Comparison of ENCODE assay signal across 12 cellular contexts in genomic region chr1:235920596-235921375, GRCh38. TPM values are rescaled to one million over a fixed set of nuclear protein-coding genes. Genes with fewer than 3 reads are reported as not detected.
DNase-seq lines count a peak whose midpoint lies in the region; TF ChIP-seq lines count a peak whose summit lies in the region.
"Had no signal": no experiment of that assay in that cellular context is flagged by ENCODE, and none has a peak within 500 bp of the region (broad histone marks: within the 10 kb centered on the region; RNA-seq: fewer than 3 reads in every experiment).

No MANE protein-coding gene starts in this region.

- no peaks in the 10 kb centered on the region for H3K9me2 ChIP-seq in GM23248 (ENCODE audit: insufficient read depth)

- peak overlapping the region; percentile 29; the same call in 1 of the 2 replicates for H3K9ac ChIP-seq in GM23248
- no peak overlapping the region for H3K9ac ChIP-seq in iPS-20b (ENCODE audit: low read depth, low read length)
- H3K9ac ChIP-seq in subcutaneous abdominal adipose tissue (ENCODE audit: low read length in 5 of 5), result no peak overlapping the region

- no peak overlapping the region for H3K4me3 ChIP-seq in GM23248
- no peak overlapping the region for H3K4me3 ChIP-seq in WERI-Rb-1 (ENCODE audit: low read depth, low read length)
- H3K4me3 ChIP-seq in iPS-20b (ENCODE audit: low read length), result peak overlapping the region; percentile 41; the same call in 1 of the 2 replicates
- H3K4me3 ChIP-seq in subcutaneous abdominal adipose tissue (ENCODE audit: low read depth in 1 of 5, low read length in 5 of 5), result no peak overlapping the region

- no peaks in the 10 kb centered on the region for H3K36me3 ChIP-seq in GM23248 (ENCODE audit: low read depth)
- no peaks in the 10 kb centered on the region for H3K36me3 ChIP-seq in WERI-Rb-1
- no peaks in the 10 kb centered on the region for H3K36me3 ChIP-seq in iPS-20b (ENCODE audit: insufficient read depth, low read depth, low read length)
- H3K36me3 ChIP-seq in subcutaneous abdominal adipose tissue (ENCODE audit: control insufficient read depth in 5 of 5, insufficient read depth in 5 of 5, low read length in 5 of 5), result no peaks in the 10 kb centered on the region

- no peaks in the 10 kb centered on the region for H3K27me3 ChIP-seq in GM23248 (replicated peaks; ENCODE audit: insufficient read depth)
- no peaks in the 10 kb centered on the region for H3K27me3 ChIP-seq in WERI-Rb-1 (ENCODE audit: insufficient read depth, low read depth, severe bottlenecking)
- H3K27me3 ChIP-seq in iPS-20b (ENCODE audit: insufficient read depth, low read length), result peaks cover 56% of the 10 kb centered on the region
- no peaks in the 10 kb centered on the region for H3K27me3 ChIP-seq in subcutaneous abdominal adipose tissue (ENCODE audit: control insufficient read depth in 5 of 5, insufficient read depth in 4 of 5, low read length in 5 of 5)

- no peaks in the 10 kb centered on the region for H4K20me1 ChIP-seq in GM23248 (ENCODE audit: insufficient read depth)

- peaks cover 31% of the 10 kb centered on the region for H3F3A ChIP-seq in GM23248 (ENCODE audit: insufficient read depth)

- TF ChIP-seq CTCF in WERI-Rb-1 (IDR thresholded peaks at IDR 0.05; ENCODE audit: low read depth, low read length), result no peak

- H3K4me1 ChIP-seq in GM23248 (ENCODE audit: insufficient read depth) (peaks cover 49% of the 10 kb centered on the region), iPS-20b (ENCODE audit: insufficient read depth, low read length) (peaks cover 14% of the 10 kb centered on the region), subcutaneous abdominal adipose tissue (ENCODE audit: control insufficient read depth in 5 of 5, insufficient read depth in 5 of 5, low read length in 5 of 5) (peaks cover 2 to 47% (median 26%) of the 10 kb centered on the region in 5 donors)

- peak overlapping the region; percentile 40 for H3K4me2 ChIP-seq in GM23248 (ENCODE audit: unreplicated experiment)

- H3K27ac ChIP-seq in GM23248 (peak overlapping the region; percentile 69), WERI-Rb-1 (no peak overlapping the region), iPS-20b (ENCODE audit: low read length) (no peak overlapping the region), subcutaneous abdominal adipose tissue (ENCODE audit: low read depth, low read length) (peak overlapping the region; percentile 56)

- WGBS in GM23248 (ENCODE audit: low coverage in 1 of 2, low lambda C conversion rate in 2 of 2, missing lambda C conversion rate in 2 of 2), 2 experiments, result 57 to 59% methylated on average over 12 of the region's 12 CpGs

- no peak overlapping the region for H2AFZ ChIP-seq in GM23248

- DNase-seq in GM23248 (no peak), WERI-Rb-1 (peak; percentile 33), DMS 273 (lab: John Stamatoyannopoulos, UW; ENCODE audit: unreplicated experiment) (no peak), NOMO-1 treated with DMSO at 0.1 percent for 48 hours (lab: John Stamatoyannopoulos, UW; ENCODE audit: unreplicated experiment) (no peak), OCI-M2 (lab: John Stamatoyannopoulos, UW; ENCODE audit: unreplicated experiment) (no peak), amygdala (lab: John Stamatoyannopoulos, UW) (no peak)
- DNase-seq: activated CD8-positive, alpha-beta memory T cell treated with anti-CD3 and anti-CD28 coated beads, Interleukin-2, amount 50 U/mL, for 4 hours; aorta; NCI-H1417 treated with DMSO at 0.1 percent for 48 hours; stimulated activated CD4-positive, alpha-beta T cell treated with anti-CD3 and anti-CD28 coated beads, Interleukin-4, amount 100 ng/mL, for 4 hours had no signal

- in situ Hi-C loops in GM23248 (cut with MboI), result no loop called here

- no peaks in the 10 kb centered on the region for H3K9me3 ChIP-seq in GM23248 (ENCODE audit: low read depth)
- no peaks in the 10 kb centered on the region for H3K9me3 ChIP-seq in WERI-Rb-1 (ENCODE audit: severe bottlenecking)
- H3K9me3 ChIP-seq in iPS-20b (ENCODE audit: insufficient read depth, low read depth, low read length), result no peaks in the 10 kb centered on the region
- no peaks in the 10 kb centered on the region for H3K9me3 ChIP-seq in subcutaneous abdominal adipose tissue (ENCODE audit: control insufficient read depth in 5 of 5, low read length in 5 of 5)

- no peaks in the 10 kb centered on the region for H3K79me2 ChIP-seq in GM23248 (ENCODE audit: insufficient read depth)

RNA-seq across cellular contexts. Expression of gene LYST, which starts 54.1 kb away (rescaled TPM):
- 5.9 and 9.0 TPM in 2 replicates for total RNA-seq in GM23248 (2014; rRNA removed; shearing (Covaris generic))
- 3.7 and 5.1 TPM in 2 replicates for polyA plus RNA-seq in GM23248 (2016; fragmentation: Nextera tagmentation; extraction: Ambion mirVana)

Comparison
In these comparisons a context has a peak if more than half of its experiments do, and no peak if none do; other contexts are left out.
1. H3K27ac ChIP-seq: peak in GM23248 (single experiment) and subcutaneous abdominal adipose tissue (single experiment); none in WERI-Rb-1 (single experiment) and iPS-20b (single experiment).